ENCODE assay signal across 10 cellular contexts in genomic region chr17:1560582-1561170, GRCh38. TPM values are rescaled to one million over a fixed set of nuclear protein-coding genes. Genes with fewer than 3 reads are reported as not detected.
A peak's percentile ranks its signal among the peaks of the same experiment; 100 is the strongest.
DNase-seq lines count a peak whose midpoint lies in the region; ATAC-seq and TF ChIP-seq lines count a peak whose summit lies in the region.
"Had no signal": no experiment of that assay in that cellular context is flagged by ENCODE, and none has a peak within 500 bp of the region (broad histone marks: within the 10 kb centered on the region; RNA-seq: fewer than 3 reads in every experiment).

No MANE protein-coding gene starts in this region.

- peak overlapping the region; percentile 91 to 98 (median 94) for H3K9ac ChIP-seq in BLaER1 treated with 17β-estradiol and CSF1 and Interleukin-3, amounts not matched to agents 10 nM and 100 nM
- peak overlapping the region; percentile 95 for H3K9ac ChIP-seq in Karpas-422 (ENCODE audit: low read length)
- peak overlapping the region; percentile 79 to 93 for H3K9ac ChIP-seq in colonic mucosa (ENCODE audit: low read depth in 2 of 2, low read length in 2 of 2)

- no peaks in the 10 kb centered on the region for H3K27me3 Mint-ChIP-seq in natural killer cell treated with Interleukin-12 subunit alpha and Interleukin-12 subunit beta and Interleukin-15 and Interleukin-18, amount 100 ng/mL, for 72 hours

- H3K36me3 Mint-ChIP-seq in natural killer cell treated with Interleukin-12 subunit alpha and Interleukin-12 subunit beta and Interleukin-15 and Interleukin-18, amount 100 ng/mL, for 72 hours: no peaks in the 10 kb centered on the region

- H2AFZ ChIP-seq in Karpas-422 (ENCODE audit: low read length): no peak overlapping the region

- H4K20me1 ChIP-seq in BLaER1 treated with 17β-estradiol and CSF1 and Interleukin-3, amounts not matched to agents 10 nM and 100 nM: peaks cover 32 to 69% (median 63%) of the 10 kb centered on the region in 11 experiments
- H4K20me1 ChIP-seq in Karpas-422 (ENCODE audit: insufficient read depth, low read depth, low read length): peaks cover 27% of the 10 kb centered on the region

- H3K4me1 Mint-ChIP-seq in natural killer cell treated with Interleukin-12 subunit alpha and Interleukin-12 subunit beta and Interleukin-15 and Interleukin-18, amount 100 ng/mL, for 72 hours (ENCODE audit: low read depth in 2 of 2): peaks cover 28% of the 10 kb centered on the region in 2 donors

- H3K27me3 ChIP-seq in BLaER1 treated with 17β-estradiol and CSF1 and Interleukin-3, amounts not matched to agents 10 nM and 100 nM: peaks cover 0 to 18% (median 13%) of the 10 kb centered on the region in 11 experiments; a peak in 13 of 22 replicates
- H3K27me3 ChIP-seq in Karpas-422 (ENCODE audit: low read length) (no peaks in the 10 kb centered on the region), colonic mucosa (no peaks in the 10 kb centered on the region)
- H3K27me3 ChIP-seq: heart left ventricle had no signal

- H3K9me3 Mint-ChIP-seq in natural killer cell treated with Interleukin-12 subunit alpha and Interleukin-12 subunit beta and Interleukin-15 and Interleukin-18, amount 100 ng/mL, for 72 hours: no peaks in the 10 kb centered on the region

- TF ChIP-seq CTCF in colonic mucosa (IDR thresholded peaks at IDR 0.05): no peak

- DNase-seq in Karpas-422 (no peak), colonic mucosa (no peak), hepatic stellate cell (ENCODE audit: low spot score) (no peak), left colon (no peak), NOMO-1 treated with DMSO at 0.1 percent for 48 hours (lab: John Stamatoyannopoulos, UW; ENCODE audit: unreplicated experiment) (no peak)
- DNase-seq in natural killer cell treated with Interleukin-12 subunit alpha and Interleukin-12 subunit beta and Interleukin-15 and Interleukin-18, amount 100 ng/mL, for 72 hours (ENCODE audit: low spot score): no peak
- DNase-seq: GDM1 had no signal

- no peaks in the 10 kb centered on the region for H3K9me2 ChIP-seq in Karpas-422 (replicated peaks; ENCODE audit: insufficient read depth, low read length)

- H3K4me3 ChIP-seq in BLaER1 treated with 17β-estradiol and CSF1 and Interleukin-3, amounts not matched to agents 10 nM and 100 nM: peak overlapping the region; percentile 76 to 96 (median 88); a peak in 18 of 20 replicates
- H3K4me3 ChIP-seq in Karpas-422 (ENCODE audit: low read length) (peak overlapping the region; percentile 94; the same call in 1 of the 2 replicates), colonic mucosa (peak overlapping the region; percentile 89)

- no peaks in the 10 kb centered on the region for H3K9me3 ChIP-seq in BLaER1 treated with 17β-estradiol and CSF1 and Interleukin-3, amounts not matched to agents 10 nM and 100 nM (replicated peaks in 1 of 11)
- H3K9me3 ChIP-seq in Karpas-422 (ENCODE audit: low read length): no peaks in the 10 kb centered on the region
- no peaks in the 10 kb centered on the region for H3K9me3 ChIP-seq in colonic mucosa
- H3K9me3 ChIP-seq: heart left ventricle had no signal

- H3K79me2 ChIP-seq in Karpas-422 (ENCODE audit: low read length): peaks cover 63% of the 10 kb centered on the region

- no peak for ATAC-seq in natural killer cell treated with Interleukin-12 subunit alpha and Interleukin-12 subunit beta and Interleukin-15 and Interleukin-18, amount 100 ng/mL, for 72 hours
- no peak for ATAC-seq in left colon
- no peak for ATAC-seq in GM21825 (IDR thresholded peaks at IDR 0.05; ENCODE audit: unreplicated experiment)

- peaks cover 65 to 79% (median 74%) of the 10 kb centered on the region in 10 experiments for H3K4me1 ChIP-seq in BLaER1 treated with 17β-estradiol and CSF1 and Interleukin-3, amounts not matched to agents 10 nM and 100 nM
- H3K4me1 ChIP-seq in Karpas-422 (ENCODE audit: low read length): peaks cover 38% of the 10 kb centered on the region
- peaks cover 11% of the 10 kb centered on the region for H3K4me1 ChIP-seq in colonic mucosa

- peak overlapping the region; percentile 62 to 80 for H3K27ac Mint-ChIP-seq in natural killer cell treated with Interleukin-12 subunit alpha and Interleukin-12 subunit beta and Interleukin-15 and Interleukin-18, amount 100 ng/mL, for 72 hours

- intact Hi-C loops in colonic mucosa (cut with DNase I) (no loop called here), left colon (cut with DNase I, micrococcal nuclease) (no loop called here)

- H3K36me3 ChIP-seq in BLaER1 treated with 17β-estradiol and CSF1 and Interleukin-3, amounts not matched to agents 10 nM and 100 nM: peaks cover 0 to 40% (median 30%) of the 10 kb centered on the region in 11 experiments; a peak in 17 of 22 replicates
- H3K36me3 ChIP-seq in Karpas-422 (ENCODE audit: insufficient read depth, low read length) (no peaks in the 10 kb centered on the region), colonic mucosa (no peaks in the 10 kb centered on the region)

- H3K4me2 ChIP-seq in BLaER1 treated with 17β-estradiol and CSF1 and Interleukin-3, amounts not matched to agents 10 nM and 100 nM: peak overlapping the region; percentile 90 to 100 (median 97)
- peak overlapping the region; percentile 88 for H3K4me2 ChIP-seq in Karpas-422 (ENCODE audit: low read depth, low read length, poor library complexity, severe bottlenecking)

- H3K4me3 Mint-ChIP-seq in natural killer cell treated with Interleukin-12 subunit alpha and Interleukin-12 subunit beta and Interleukin-15 and Interleukin-18, amount 100 ng/mL, for 72 hours: peak overlapping the region; percentile 87

- H3K27ac ChIP-seq in BLaER1 treated with 17β-estradiol and CSF1 and Interleukin-3, amounts not matched to agents 10 nM and 100 nM: peak overlapping the region in 4 of 11 experiments; percentile 8 to 87 (median 46); a peak in 3 of 22 replicates
- H3K27ac ChIP-seq in Karpas-422 (ENCODE audit: low read length) (no peak overlapping the region), colonic mucosa (no peak overlapping the region)

RNA-seq across cellular contexts. Expression of gene PITPNA, which starts 1.9 kb away (rescaled TPM):
- 26.2 and 28.9 TPM in 2 replicates for total RNA-seq in Karpas-422 (2014; rRNA removed; shearing (Covaris generic); ENCODE audit: low replicate concordance)
- total RNA-seq in colonic mucosa (10 to 100 TPM; 77.8 to 83.2 TPM), left colon (10 to 100 TPM; 75.5 to 94.3 TPM)
- 10 to 100 TPM; 68.4 to 78.4 TPM for total RNA-seq in natural killer cell treated with Interleukin-12 subunit alpha and Interleukin-12 subunit beta and Interleukin-15 and Interleukin-18, amount 100 ng/mL, for 72 hours

RNA-seq across cellular contexts. Expression of gene INPP5K, which starts 44.3 kb away (rescaled TPM):
- total RNA-seq in Karpas-422 (2014; rRNA removed; shearing (Covaris generic); ENCODE audit: low replicate concordance): 61.7 and 102 TPM in 2 replicates
- total RNA-seq in colonic mucosa (10 to 100 TPM; 27.6 to 35.5 TPM), left colon (10 to 100 TPM; 39.9 to 40.4 TPM)
- total RNA-seq in natural killer cell treated with Interleukin-12 subunit alpha and Interleukin-12 subunit beta and Interleukin-15 and Interleukin-18, amount 100 ng/mL, for 72 hours: 10 to 100 TPM; 34.9 to 43.8 TPM
